ENCODE assay signal across 12 cellular contexts in the genomic region with DNA sequence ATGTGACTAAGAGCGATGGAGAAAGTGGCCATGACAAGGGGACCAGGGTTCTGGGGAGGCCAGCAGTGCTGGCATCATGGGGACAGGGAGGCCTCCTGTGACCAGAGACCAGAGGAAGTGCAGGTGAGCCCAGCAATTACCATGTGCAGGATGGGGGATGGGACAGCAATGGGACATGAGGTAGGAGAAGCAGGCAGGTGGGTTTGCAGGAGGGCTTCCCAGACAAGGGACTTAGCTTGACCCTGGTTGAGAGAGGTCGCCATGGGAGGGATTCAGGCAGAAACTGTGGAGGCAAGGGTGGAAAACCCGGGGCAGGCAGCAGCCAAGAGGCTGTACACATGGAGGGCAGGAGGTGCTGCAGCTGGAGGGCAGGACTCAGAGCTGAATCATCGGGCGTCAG.
"Had no signal": no experiment of that assay in that cellular context is flagged by ENCODE, and none has a peak within 500 bp of the region (broad histone marks: within the 10 kb centered on the region; RNA-seq: fewer than 3 reads in every experiment).

No MANE protein-coding gene starts in this region.

- H3K27ac Mint-ChIP-seq: T-cell had no signal

- H3K4me3 ChIP-seq: dorsolateral prefrontal cortex, hepatocyte, mucosa of descending colon, sigmoid colon, testis had no signal

- H3K4me3 Mint-ChIP-seq: T-cell had no signal

- DNase-seq: activated naive CD4-positive, alpha-beta T cell treated with anti-CD3 and anti-CD28 coated beads, Interleukin-2, amount 50 U/mL, for 16 hours; naive thymus-derived CD8-positive, alpha-beta T cell; occipital lobe; sigmoid colon; stimulated activated naive CD8-positive, alpha-beta T cell treated with anti-CD3 and anti-CD28 coated beads, Interleukin-15, Interleukin-2, amounts not matched to agents 100 U/mL and 50 U/mL, for 24 hours; T-cell; T1000; testis had no signal

- ATAC-seq: mucosa of descending colon; naive thymus-derived CD8-positive, alpha-beta T cell; stimulated activated naive CD8-positive, alpha-beta T cell treated with anti-CD3 and anti-CD28 coated beads, Interleukin-15, Interleukin-2, amounts not matched to agents 100 U/mL and 50 U/mL, for 24 hours; T-cell had no signal

- H3K27me3 Mint-ChIP-seq: naive thymus-derived CD8-positive, alpha-beta T cell; T-cell had no signal

- FAIRE-seq: endothelial cell of umbilical vein had no signal
